In the genomic region with DNA sequence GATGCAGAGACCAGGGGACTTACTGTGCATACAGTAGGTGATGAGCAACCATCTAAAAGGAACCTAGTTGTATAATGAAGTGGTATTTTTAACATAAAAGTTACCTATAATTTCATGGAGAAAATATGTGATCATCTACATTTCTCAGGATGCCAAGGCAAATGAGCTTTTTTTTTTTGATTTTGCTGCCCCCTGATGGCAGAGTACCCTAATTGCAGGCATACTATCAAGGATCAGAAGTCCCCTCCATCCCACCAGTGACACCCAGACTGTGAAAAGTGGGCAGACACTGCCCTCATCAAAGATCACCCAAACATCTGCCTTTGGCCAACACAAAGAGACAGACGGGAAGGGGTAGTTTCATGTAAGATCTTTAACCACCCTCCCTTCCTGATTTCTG, we compare ENCODE assay signal across 14 cellular contexts. TPM values are rescaled to one million over a fixed set of nuclear protein-coding genes. Genes with fewer than 3 reads are reported as not detected.
A peak's percentile ranks its signal among the peaks of the same experiment; 100 is the strongest.
DNase-seq lines count a peak whose midpoint lies in the region; ATAC-seq and TF ChIP-seq lines count a peak whose summit lies in the region.
"Had no signal": no experiment of that assay in that cellular context is flagged by ENCODE, and none has a peak within 500 bp of the region (broad histone marks: within the 10 kb centered on the region; RNA-seq: fewer than 3 reads in every experiment).

No MANE protein-coding gene starts in this region.

- no peaks in the 10 kb centered on the region for H3K79me2 ChIP-seq in neural progenitor cell (ENCODE audit: low read depth)
- H3K79me2 ChIP-seq: parathyroid adenoma had no signal

- ATAC-seq in GM19463 (IDR thresholded peaks at IDR 0.05; ENCODE audit: unreplicated experiment): no peak
- ATAC-seq: left colon had no signal

- no peaks in the 10 kb centered on the region for H3K4me1 ChIP-seq in Caco-2
- H3K4me1 ChIP-seq in neural progenitor cell: no peaks in the 10 kb centered on the region
- H3K4me1 ChIP-seq in ovary (ENCODE audit: insufficient read depth): no peaks in the 10 kb centered on the region
- H3K4me1 ChIP-seq: esophagus muscularis mucosa, parathyroid adenoma had no signal

- no peak overlapping the region for H2AFZ ChIP-seq in neural progenitor cell (replicated peaks)
- H2AFZ ChIP-seq: parathyroid adenoma had no signal

- DNase-seq in Caco-2 (no peak), KBM-7 (peak; percentile 11), choroid plexus epithelial cell (ENCODE audit: low read depth) (no peak), neural progenitor cell (ENCODE audit: low spot score) (no peak), RWPE1 (ENCODE audit: low spot score) (no peak), ovary (no peak), NCI-H2029 treated with DMSO at 0.1 percent for 48 hours (lab: John Stamatoyannopoulos, UW) (no peak)
- DNase-seq: left colon, NCI-H2029, T-helper 9 cell had no signal

- H3K4me1 Mint-ChIP-seq in Caco-2 (ENCODE audit: low read depth, unreplicated experiment) (peaks cover 5% of the 10 kb centered on the region), neural progenitor cell (no peaks in the 10 kb centered on the region)

- TF ChIP-seq POLR2A in ovary (IDR thresholded peaks at IDR 0.05): no peak

- no peaks in the 10 kb centered on the region for H3F3A ChIP-seq in neural progenitor cell (ENCODE audit: low read depth)

- H3K4me3 Mint-ChIP-seq in Caco-2 (ENCODE audit: unreplicated experiment) (no peak overlapping the region), neural progenitor cell (no peak overlapping the region)

- no peak overlapping the region for H3K4me3 ChIP-seq in Caco-2 (ENCODE audit: low read depth, low read length)
- H3K4me3 ChIP-seq in choroid plexus epithelial cell (ENCODE audit: low read depth, low read length): no peak overlapping the region
- H3K4me3 ChIP-seq in neural progenitor cell: no peak overlapping the region
- no peak overlapping the region for H3K4me3 ChIP-seq in ovary
- H3K4me3 ChIP-seq: esophagus muscularis mucosa, thoracic aorta had no signal

- in situ Hi-C loops in KBM-7 (cut with MboI; ENCODE audit: low pct_unique_long_range_greater_than_20kb, low sequenced_read_pairs): no loop called here

- H3K36me3 Mint-ChIP-seq in Caco-2 (ENCODE audit: insufficient read depth, unreplicated experiment) (no peaks in the 10 kb centered on the region), neural progenitor cell (no peaks in the 10 kb centered on the region)

- POLR2A ChIA-PET in Caco-2 (lab: Charles Lee): no interaction called here
- POLR2A ChIA-PET in RWPE1 (lab: Yijun Ruan, JAX; ENCODE audit: low non-redundant PET): no interaction called here

- peak; percentile 23 to 69 for TF ChIP-seq CTCF in Caco-2 (IDR thresholded peaks at IDR 0.05; ENCODE audit: insufficient read depth in 1 of 2, low read depth in 1 of 2, low read length in 1 of 2, severe bottlenecking in 1 of 2, unreplicated experiment in 1 of 2)
- TF ChIP-seq CTCF in choroid plexus epithelial cell (conservative IDR thresholded peaks at IDR 0.05; ENCODE audit: low read depth, low read length): peak; percentile 59
- peak; percentile 51 for TF ChIP-seq CTCF in neural progenitor cell (IDR thresholded peaks at IDR 0.05)
- no peak for TF ChIP-seq CTCF in RWPE1 (conservative IDR thresholded peaks at IDR 0.05; ENCODE audit: low read depth)
- TF ChIP-seq CTCF in ovary (IDR thresholded peaks at IDR 0.05): no peak

- H3K9me3 ChIP-seq in Caco-2 (peaks cover 3% of the 10 kb centered on the region; the same call in 1 of the 2 replicates), neural progenitor cell (ENCODE audit: low read depth) (no peaks in the 10 kb centered on the region), ovary (no peaks in the 10 kb centered on the region)

- no peak for TF ChIP-seq EP300 in ovary (IDR thresholded peaks at IDR 0.05)

- CTCF ChIA-PET in Caco-2 (lab: Charles Lee) (interaction anchor here (2.3 kb wide), 1 partner anchor 9 kb away, joined by 12 read pairs; no protein-coding TSS in a partner anchor), RWPE1 (lab: Yijun Ruan, JAX) (interaction anchor here (0.5 to 1.5 kb wide), 2 partner anchors 8 to 22 kb away, joined by 3 to 7 read pairs; no protein-coding TSS in a partner anchor)

- no TSS peak for BruUV-seq in Caco-2 (replicated peaks; lab: Mats Ljungman, UMichigan)

- H3K27me3 ChIP-seq in Caco-2 (replicated peaks; ENCODE audit: control insufficient read depth, insufficient read depth, low read length): no peaks in the 10 kb centered on the region
- no peaks in the 10 kb centered on the region for H3K27me3 ChIP-seq in neural progenitor cell
- H3K27me3 ChIP-seq in ovary: no peaks in the 10 kb centered on the region

- no peak overlapping the region for H3K4me2 ChIP-seq in neural progenitor cell

- H4K20me1 ChIP-seq in neural progenitor cell (ENCODE audit: low read depth): no peaks in the 10 kb centered on the region

- H3K27me3 Mint-ChIP-seq in Caco-2 (ENCODE audit: insufficient read depth, unreplicated experiment): peaks cover 3% of the 10 kb centered on the region
- H3K27me3 Mint-ChIP-seq in neural progenitor cell (ENCODE audit: insufficient read depth, low read depth): peaks cover 28% of the 10 kb centered on the region

- no peak overlapping the region for H3K27ac Mint-ChIP-seq in Caco-2 (ENCODE audit: unreplicated experiment)
- H3K27ac Mint-ChIP-seq in neural progenitor cell: no peak overlapping the region

- peaks cover 18% of the 10 kb centered on the region for H3K9me3 Mint-ChIP-seq in Caco-2 (ENCODE audit: unreplicated experiment)
- peaks cover 13% of the 10 kb centered on the region for H3K9me3 Mint-ChIP-seq in neural progenitor cell

- intact Hi-C loops in Caco-2 (cut with micrococcal nuclease; ENCODE audit: unreplicated experiment) (no loop called here), ovary (cut with DNase I) (loop anchor here in 1 of 4 donors (10.0 kb wide), 1 partner anchor 237 kb away; no protein-coding TSS in a partner anchor)

- H3K9ac ChIP-seq in neural progenitor cell: no peak overlapping the region
- H3K9ac ChIP-seq: parathyroid adenoma had no signal

- WGBS in ovary, 3 donors: 88 to 100% (median 95%) methylated on average over 1 of the region's 1 CpG

- no peaks in the 10 kb centered on the region for H3K36me3 ChIP-seq in Caco-2 (ENCODE audit: control insufficient read depth, insufficient read depth, low read length)
- no peaks in the 10 kb centered on the region for H3K36me3 ChIP-seq in neural progenitor cell
- H3K36me3 ChIP-seq in ovary: no peaks in the 10 kb centered on the region
- H3K36me3 ChIP-seq: esophagus muscularis mucosa, thoracic aorta had no signal

- H3K27ac ChIP-seq in neural progenitor cell: no peak overlapping the region
- no peak overlapping the region for H3K27ac ChIP-seq in RWPE1
- H3K27ac ChIP-seq in ovary: no peak overlapping the region
- H3K27ac ChIP-seq: esophagus muscularis mucosa, parathyroid adenoma, thoracic aorta had no signal

RNA-seq across cellular contexts. Expression of gene ABLIM2, which starts 9.6 kb away (rescaled TPM):
- total RNA-seq in Caco-2 (2022) (0.23 TPM in 1 of 2 replicates, not detected in the other), neural progenitor cell (ENCODE audit: low replicate concordance) (0.24 and 1.2 TPM in 2 replicates), ovary (1 to 10 TPM in 5 of 7 donors, under 1 TPM in 2; 0.81 to 7.9 (median 3.0) TPM)
- 1 to 10 TPM in 1 of 2 donors, under 1 TPM in 1; 0.87 to 1.3 TPM for polyA plus RNA-seq in ovary

RNA-seq across cellular contexts. Expression of gene SH3TC1, which starts 30.9 kb away (rescaled TPM):
- total RNA-seq in Caco-2 (2022) (17.2 and 18.6 TPM in 2 replicates), neural progenitor cell (ENCODE audit: low replicate concordance) (0.22 and 0.25 TPM in 2 replicates), ovary (10 to 100 TPM in 3 of 7 donors, 1 to 10 TPM in 4; 4.6 to 34.5 (median 7.7) TPM)
- polyA plus RNA-seq in ovary: 1 to 10 TPM; 1.1 to 3.4 TPM

Comparison
In these comparisons a context has a peak if more than half of its experiments do, and no peak if none do; other contexts are left out.
1. CTCF ChIP-seq: peak in Caco-2 (2 of 2), choroid plexus epithelial cell (single experiment) and neural progenitor cell (single experiment); none in RWPE1 (single experiment) and ovary (0 of 3).